Comparison of ENCODE assay signal across 26 cellular contexts in the genomic region with DNA sequence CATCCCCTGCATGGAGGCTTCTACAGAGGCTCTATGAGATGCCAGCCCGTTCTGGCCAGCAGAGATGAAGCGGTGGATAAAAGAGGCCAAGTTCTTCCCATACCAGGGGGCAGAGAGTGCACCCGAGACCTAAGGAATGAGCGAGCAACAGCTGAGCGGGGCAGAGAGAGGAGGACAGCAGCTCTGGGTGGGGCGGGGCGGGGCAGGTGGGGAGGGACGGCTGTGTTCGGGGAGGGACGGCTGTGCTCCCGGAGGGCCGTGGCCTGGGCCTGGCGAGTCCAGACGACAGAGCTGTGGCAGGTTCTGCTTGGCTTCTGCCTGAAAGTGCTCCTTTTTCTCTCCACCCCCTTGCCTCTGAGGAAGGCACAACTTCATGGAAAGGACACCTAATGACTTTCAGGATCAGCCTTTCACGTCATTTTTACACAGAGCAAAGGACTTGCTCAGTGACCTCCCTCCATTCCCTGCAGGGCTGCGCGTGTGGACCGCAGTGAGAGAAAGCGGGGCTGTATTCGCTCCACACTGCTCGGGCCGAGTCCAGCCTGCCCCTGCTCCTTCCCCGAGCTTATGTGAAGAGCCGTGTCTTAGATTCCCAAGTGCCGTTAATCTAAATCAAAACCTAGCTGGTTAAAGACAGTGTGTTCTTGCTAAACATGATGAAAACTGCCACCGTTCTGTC.
A peak's percentile ranks its signal among the peaks of the same experiment; 100 is the strongest.
DNase-seq lines count a peak whose midpoint lies in the region; ATAC-seq and TF ChIP-seq lines count a peak whose summit lies in the region.
"Had no signal": no experiment of that assay in that cellular context is flagged by ENCODE, and none has a peak within 500 bp of the region (broad histone marks: within the 10 kb centered on the region; RNA-seq: fewer than 3 reads in every experiment).

No MANE protein-coding gene starts in this region.

- TF ChIP-seq POLR2A in tibial nerve (IDR thresholded peaks at IDR 0.05), result no peak

- 58 to 75% (median 66%) methylated on average over 19 to 26 of the region's 26 CpGs for WGBS in psoas muscle, 3 donors
- WGBS in tibial nerve, 2 donors, result 84 to 90% methylated on average over 26 of the region's 26 CpGs

- no peak overlapping the region for H3K4me3 ChIP-seq in RWPE2 (ENCODE audit: severe bottlenecking)
- H3K4me3 ChIP-seq in left lung, result no peak overlapping the region
- H3K4me3 ChIP-seq in psoas muscle, result no peak overlapping the region
- no peak overlapping the region for H3K4me3 ChIP-seq in tibial nerve
- H3K4me3 ChIP-seq: HAP-1, SK-N-MC, thoracic aorta had no signal

- peaks cover 7% of the 10 kb centered on the region for H3K9me3 ChIP-seq in RWPE2 (ENCODE audit: severe bottlenecking)
- H3K9me3 ChIP-seq in left lung, result peaks cover 0 to 26% of the 10 kb centered on the region in 2 donors
- peaks cover 13% of the 10 kb centered on the region for H3K9me3 ChIP-seq in psoas muscle
- peaks cover 0 to 25% (median 9%) of the 10 kb centered on the region in 4 donors for H3K9me3 ChIP-seq in tibial nerve

- H3K4me1 ChIP-seq in RWPE2 (ENCODE audit: insufficient read depth, poor library complexity, severe bottlenecking) (no peaks in the 10 kb centered on the region), left lung (peaks cover 0 to 9% of the 10 kb centered on the region in 2 donors), psoas muscle (peaks cover 3% of the 10 kb centered on the region), tibial nerve (no peaks in the 10 kb centered on the region)
- H3K4me1 ChIP-seq: HAP-1 had no signal

- H3K27ac ChIP-seq in RWPE2 (ENCODE audit: poor library complexity, severe bottlenecking), result no peak overlapping the region
- H3K27ac ChIP-seq in left lung, result no peak overlapping the region
- H3K27ac ChIP-seq in psoas muscle, result peak overlapping the region; percentile 56
- peak overlapping the region in 1 of 4 donors; percentile 14 for H3K27ac ChIP-seq in tibial nerve
- H3K27ac ChIP-seq: HL-60, SK-N-MC, thoracic aorta had no signal

- no peaks in the 10 kb centered on the region for H3K36me3 ChIP-seq in RWPE2 (ENCODE audit: low read depth)
- H3K36me3 ChIP-seq in left lung, result peaks cover 0 to 62% of the 10 kb centered on the region in 2 donors
- peaks cover 0 to 72% of the 10 kb centered on the region in 2 donors for H3K36me3 ChIP-seq in psoas muscle (ENCODE audit: insufficient read depth in 1 of 2, low read depth in 1 of 2)
- peaks cover 0 to 46% (median 0%) of the 10 kb centered on the region in 3 donors for H3K36me3 ChIP-seq in tibial nerve
- H3K36me3 ChIP-seq: HAP-1 had no signal

- TF ChIP-seq CTCF in RWPE2 (IDR thresholded peaks at IDR 0.05; ENCODE audit: poor library complexity, severe bottlenecking) (no peak), left lung (IDR thresholded peaks at IDR 0.05) (no peak), psoas muscle (IDR thresholded peaks at IDR 0.05) (no peak), tibial nerve (IDR thresholded peaks at IDR 0.05) (no peak)

- TF ChIP-seq EP300 in tibial nerve (IDR thresholded peaks at IDR 0.05), result no peak

- intact Hi-C loops in left lung (cut with DNase I), result no loop called here
- intact Hi-C loops in psoas muscle (cut with DNase I), result no loop called here

- H3K27me3 ChIP-seq in RWPE2 (ENCODE audit: insufficient read depth, poor library complexity, severe bottlenecking), result no peaks in the 10 kb centered on the region
- no peaks in the 10 kb centered on the region for H3K27me3 ChIP-seq in left lung
- H3K27me3 ChIP-seq in psoas muscle (ENCODE audit: insufficient read depth in 3 of 3, low read length in 2 of 3), result no peaks in the 10 kb centered on the region
- no peaks in the 10 kb centered on the region for H3K27me3 ChIP-seq in tibial nerve

- DNase-seq in ELF-1 (ENCODE audit: low read depth, low spot score) (peak; percentile 16), RWPE2 (ENCODE audit: low spot score) (peak; percentile 11), left lung (peak; percentile 22 to 49), psoas muscle (peak; percentile 13 to 65), tibial nerve (ENCODE audit: low spot score in 2 of 2) (no peak), globus pallidus (ENCODE audit: low spot score) (no peak), NCI-H2196 (lab: John Stamatoyannopoulos, UW; ENCODE audit: unreplicated experiment) (no peak), DMS 273 (lab: John Stamatoyannopoulos, UW; ENCODE audit: unreplicated experiment) (no peak)
- DNase-seq: activated CD8-positive, alpha-beta T cell treated with anti-CD3 and anti-CD28 coated beads, Interleukin-2, amount 10 ng/mL, durations not matched to agents 7 days and 5 days; activated naive CD4-positive, alpha-beta T cell treated with anti-CD3 and anti-CD28 coated beads for 36 hours; activated T-cell treated with anti-CD3 and anti-CD28 coated beads, Interleukin-2, amount 50 U/mL, for 24 hours; anterior cingulate cortex; C1 segment of cervical spinal cord; DND-41; kidney glomerular epithelial cell; NCI-H1092 treated with DMSO at 0.1 percent for 48 hours; NCI-H1930; NCI-H226; NCI-H774; stimulated activated CD4-positive, alpha-beta T cell treated with anti-CD3 and anti-CD28 coated beads, Interleukin-2, amount 100 ng/mL, for 48 hours had no signal

- ATAC-seq in RWPE2 (ENCODE audit: low read depth) (no peak), left lung (no peak), psoas muscle (peak; percentile 59 to 78 (median 73))
- ATAC-seq: activated CD8-positive, alpha-beta T cell treated with anti-CD3 and anti-CD28 coated beads, Interleukin-2, amount 10 ng/mL, durations not matched to agents 7 days and 5 days; stimulated activated memory B cell treated with anti-CD40 and anti-IgM and Interleukin-4, amounts not matched to agents 10 μg/mL and 1 μg/mL and 100 μg/mL, for 72 hours; T-helper 17 cell had no signal

Comparison
In these comparisons a context has a peak if more than half of its experiments do, and no peak if none do; other contexts are left out.
1. DNase-seq: peak in ELF-1 (single experiment), RWPE2 (single experiment), left lung (2 of 2) and psoas muscle (2 of 2); none in tibial nerve (0 of 2), globus pallidus (single experiment), NCI-H2196 (single experiment) and DMS 273 (single experiment).
2. ATAC-seq: peak in psoas muscle (4 of 4); none in RWPE2 (single experiment) and left lung (single experiment).